In the genomic region with DNA sequence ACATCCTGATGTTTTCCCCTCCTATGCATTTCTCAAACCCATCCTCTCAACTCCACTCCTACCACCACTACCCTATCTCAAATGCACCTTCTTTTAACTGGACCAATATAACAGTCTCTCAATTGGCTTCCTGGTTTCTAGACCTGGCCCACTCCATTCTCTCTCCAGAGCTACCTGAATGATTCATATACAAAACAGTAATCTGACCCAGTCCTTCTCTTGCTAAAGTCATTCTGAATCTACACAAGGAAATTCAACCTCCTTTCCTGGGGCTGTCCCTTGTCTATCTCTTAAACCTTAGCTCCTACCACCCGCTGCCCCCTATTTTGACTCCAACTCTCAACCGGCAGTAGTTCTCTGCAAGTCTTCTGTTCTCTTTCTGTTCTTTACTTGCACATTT, we compare ENCODE assay signal across 9 cellular contexts.
DNase-seq lines count a peak whose midpoint lies in the region; ATAC-seq, FAIRE-seq and TF ChIP-seq lines count a peak whose summit lies in the region.
"Had no signal": no experiment of that assay in that cellular context is flagged by ENCODE, and none has a peak within 500 bp of the region (broad histone marks: within the 10 kb centered on the region; RNA-seq: fewer than 3 reads in every experiment).

No MANE protein-coding gene starts in this region.

- H3K9me2 ChIP-seq in Karpas-422 (replicated peaks; ENCODE audit: insufficient read depth, low read length) = no peaks in the 10 kb centered on the region

- H3K79me2 ChIP-seq in Karpas-422 (ENCODE audit: low read length) = no peaks in the 10 kb centered on the region

- 88 to 96% methylated on average over 2 of the region's 2 CpGs for WGBS in heart right ventricle, 2 donors

- peak in 2 of 8 donors; percentile 6 to 7 for ATAC-seq in heart right ventricle
- ATAC-seq in left cardiac atrium = no peak
- peak; percentile 8 for ATAC-seq in left colon
- no peak for ATAC-seq in GM21526 (IDR thresholded peaks at IDR 0.05; ENCODE audit: low FRiP score, unreplicated experiment)

- H3K36me3 ChIP-seq in heart right ventricle = no peaks in the 10 kb centered on the region
- no peaks in the 10 kb centered on the region for H3K36me3 ChIP-seq in ascending aorta
- H3K36me3 ChIP-seq in Karpas-422 (ENCODE audit: insufficient read depth, low read length) = no peaks in the 10 kb centered on the region

- H3K4me2 ChIP-seq in Karpas-422 (ENCODE audit: low read depth, low read length, poor library complexity, severe bottlenecking) = no peak overlapping the region

- FAIRE-seq in urothelium cell line (lab: Jason Lieb, UNC) = no peak

- H3K9me3 ChIP-seq in heart right ventricle (no peaks in the 10 kb centered on the region), ascending aorta (no peaks in the 10 kb centered on the region), Karpas-422 (ENCODE audit: low read length) (no peaks in the 10 kb centered on the region)

- peak overlapping the region in 8 of 10 donors; percentile 33 to 68 (median 50) for H3K27ac ChIP-seq in heart right ventricle
- peak overlapping the region; percentile 80 to 81 for H3K27ac ChIP-seq in ascending aorta
- no peak overlapping the region for H3K27ac ChIP-seq in Karpas-422 (ENCODE audit: low read length)

- intact Hi-C loops in heart right ventricle (cut with DNase I) = loop anchor here in 8 of 10 donors (1.0 to 10.0 kb wide), 16 partner anchors 89 to 691 kb away; partner anchors contain the start of genes RFESD (in 5 of the 8) and ELL2 (in 4 of the 8)
- intact Hi-C loops in left cardiac atrium (cut with DNase I) = loop anchor here (1.0 to 10.0 kb wide), 6 partner anchors 211 to 561 kb away; partner anchors contain the start of gene ELL2 (in 1 of the 2)
- intact Hi-C loops in ascending aorta (cut with DNase I) = loop anchor here (1.0 to 10.0 kb wide), 6 partner anchors 111 to 689 kb away; partner anchors contain the start of genes ELL2 and RFESD
- intact Hi-C loops in left colon (cut with DNase I, micrococcal nuclease) = loop anchor here (2.0 to 10.0 kb wide), 4 partner anchors 374 to 561 kb away; partner anchors contain the start of gene ELL2 (in 1 of the 2)

- DNase-seq in heart right ventricle = no peak
- no peak for DNase-seq in left cardiac atrium
- no peak for DNase-seq in ascending aorta (ENCODE audit: low spot score in 2 of 2)
- DNase-seq in left colon = no peak
- DNase-seq in urothelium cell line (ENCODE audit: low spot score) = peak; percentile 15
- DNase-seq in Karpas-422 = no peak
- DNase-seq in GOT3 (lab: John Stamatoyannopoulos, UW) = no peak
- DNase-seq: NCI-H1417 treated with DMSO at 0.1 percent for 48 hours had no signal

- H3K4me3 ChIP-seq in heart right ventricle (peak overlapping the region in 1 of 10 donors; percentile 8), ascending aorta (no peak overlapping the region), Karpas-422 (ENCODE audit: low read length) (no peak overlapping the region)

- no peak overlapping the region for H3K9ac ChIP-seq in Karpas-422 (ENCODE audit: low read length)

- H3K4me1 ChIP-seq in heart right ventricle (peaks cover 0 to 62% (median 20%) of the 10 kb centered on the region in 9 donors), ascending aorta (peaks cover 11 to 67% of the 10 kb centered on the region in 2 donors), Karpas-422 (ENCODE audit: low read length) (no peaks in the 10 kb centered on the region)

- TF ChIP-seq CTCF in heart right ventricle (IDR thresholded peaks at IDR 0.05) (no peak), ascending aorta (IDR thresholded peaks at IDR 0.05) (no peak)

- no peaks in the 10 kb centered on the region for H4K20me1 ChIP-seq in Karpas-422 (ENCODE audit: insufficient read depth, low read depth, low read length)

- no peaks in the 10 kb centered on the region for H3K27me3 ChIP-seq in heart right ventricle
- no peaks in the 10 kb centered on the region for H3K27me3 ChIP-seq in ascending aorta
- H3K27me3 ChIP-seq in Karpas-422 (ENCODE audit: low read length) = no peaks in the 10 kb centered on the region

- no peak overlapping the region for H2AFZ ChIP-seq in Karpas-422 (ENCODE audit: low read length)
